In genomic region chr6:39309942-39310531, GRCh38 we compare ENCODE assay signal across 8 cellular contexts. TPM values are rescaled to one million over a fixed set of nuclear protein-coding genes. Genes with fewer than 3 reads are reported as not detected.
DNase-seq lines count a peak whose midpoint lies in the region; ATAC-seq and TF ChIP-seq lines count a peak whose summit lies in the region.

No MANE protein-coding gene starts in this region.

- ATAC-seq in aorta (ENCODE audit: low FRiP score) (peak; percentile 78), GM18909 (IDR thresholded peaks at IDR 0.05; ENCODE audit: poor library complexity, unreplicated experiment) (no peak)

- H3F3A ChIP-seq in DOHH2 (ENCODE audit: control insufficient read depth, insufficient read depth) = no peaks in the 10 kb centered on the region

- H3K79me2 ChIP-seq in DOHH2 (ENCODE audit: control insufficient read depth, low read length) (no peaks in the 10 kb centered on the region), parathyroid adenoma (no peaks in the 10 kb centered on the region)

- H3K27ac ChIP-seq in DOHH2 (ENCODE audit: low read depth, low read length) = no peak overlapping the region
- no peak overlapping the region for H3K27ac ChIP-seq in parathyroid adenoma
- no peak overlapping the region for H3K27ac ChIP-seq in aorta (ENCODE audit: low read depth in 1 of 2, low read length in 2 of 2)

- no peaks in the 10 kb centered on the region for H3K36me3 ChIP-seq in DOHH2 (ENCODE audit: control insufficient read depth, low read length)
- no peaks in the 10 kb centered on the region for H3K36me3 ChIP-seq in parathyroid adenoma (ENCODE audit: control insufficient read depth, insufficient read depth, low read length)
- H3K36me3 ChIP-seq in aorta (ENCODE audit: control insufficient read depth in 1 of 2, insufficient read depth in 2 of 2, low read length in 1 of 2) = no peaks in the 10 kb centered on the region

- WGBS in aorta, 2 donors = 52 to 58% methylated on average over 7 of the region's 7 CpGs

- H3K9me2 ChIP-seq in DOHH2 (replicated peaks; ENCODE audit: control insufficient read depth, low read length) = no peaks in the 10 kb centered on the region

- peak; percentile 87 for TF ChIP-seq CTCF in DOHH2 (IDR thresholded peaks at IDR 0.05; ENCODE audit: low read depth, low read length, poor library complexity, severe bottlenecking)
- TF ChIP-seq CTCF in parathyroid adenoma (IDR thresholded peaks at IDR 0.05) = peak; percentile 87

- DNase-seq in HuH-7.5 (ENCODE audit: low spot score) (peak; percentile 91), RPMI7951 (ENCODE audit: low read depth) (peak; percentile 58), glomerular endothelial cell (ENCODE audit: extremely low read depth, low read depth, low spot score) (peak; percentile 16), aorta (peak; percentile 78 to 89)
- peak; percentile 58 for DNase-seq in activated naive CD4-positive, alpha-beta T cell treated with Interleukin-2 at 50 U/mL for 16 hours

- H3K9me3 ChIP-seq in DOHH2 (ENCODE audit: control insufficient read depth, insufficient read depth, low read length) = no peaks in the 10 kb centered on the region
- no peaks in the 10 kb centered on the region for H3K9me3 ChIP-seq in parathyroid adenoma (ENCODE audit: control insufficient read depth, low read length)
- H3K9me3 ChIP-seq in aorta (ENCODE audit: control insufficient read depth, low read length) = no peaks in the 10 kb centered on the region

- H3K9ac ChIP-seq in parathyroid adenoma = no peak overlapping the region

- H3K4me2 ChIP-seq in DOHH2 (ENCODE audit: low read length) (no peak overlapping the region), parathyroid adenoma (ENCODE audit: low read length) (no peak overlapping the region)

- H3K4me1 ChIP-seq in DOHH2 (ENCODE audit: control insufficient read depth, low read length) (no peaks in the 10 kb centered on the region), parathyroid adenoma (no peaks in the 10 kb centered on the region), aorta (ENCODE audit: control insufficient read depth in 1 of 2, insufficient read depth in 2 of 2, low read length in 2 of 2) (no peaks in the 10 kb centered on the region)

- no peak overlapping the region for H3K4me3 ChIP-seq in DOHH2 (ENCODE audit: low read length)
- no peak overlapping the region for H3K4me3 ChIP-seq in parathyroid adenoma (ENCODE audit: low read depth, low read length)
- H3K4me3 ChIP-seq in aorta (ENCODE audit: low read length in 2 of 2) = no peak overlapping the region

- H2AFZ ChIP-seq in parathyroid adenoma = no peak overlapping the region

- no peaks in the 10 kb centered on the region for H4K20me1 ChIP-seq in DOHH2 (ENCODE audit: control insufficient read depth, insufficient read depth, low read depth, low read length)

- intact Hi-C loops in aorta (cut with DNase I) = loop anchor here (2.0 to 10.0 kb wide), 3 partner anchors 221 to 435 kb away; no protein-coding TSS in a partner anchor

- H3K27me3 ChIP-seq in DOHH2 (ENCODE audit: control insufficient read depth, low read length) (no peaks in the 10 kb centered on the region), parathyroid adenoma (ENCODE audit: control insufficient read depth, insufficient read depth, low read length) (peaks cover 14% of the 10 kb centered on the region), aorta (ENCODE audit: control insufficient read depth in 1 of 2, insufficient read depth in 2 of 2, low read length in 1 of 2) (no peaks in the 10 kb centered on the region)

RNA-seq across cellular contexts. Expression of gene KCNK17, which starts 4.2 kb away (rescaled TPM):
- not detected in 2 replicates for total RNA-seq in RPMI7951 (2014; rRNA removed; shearing (Covaris generic))
- total RNA-seq in glomerular endothelial cell (not detected in 2 replicates), aorta (10 to 100 TPM in 1 of 2 donors, 1 to 10 TPM in 1; 1.6 to 10.4 TPM)
- 10 to 100 TPM in 1 of 2 donors, 1 to 10 TPM in 1; 3.0 to 12.8 TPM for polyA plus RNA-seq in aorta

RNA-seq across cellular contexts. Expression of gene KCNK16, which starts 12.5 kb away (rescaled TPM):
- total RNA-seq in RPMI7951 (2014; rRNA removed; shearing (Covaris generic)) = not detected in 2 replicates
- total RNA-seq in glomerular endothelial cell (not detected in 2 replicates), aorta (not detected)
- not detected for polyA plus RNA-seq in aorta

Comparison
In these comparisons a context has a peak if more than half of its experiments do, and no peak if none do; other contexts are left out.
1. DNase-seq: peak in every context shown above with its lines; median percentile 91 in HuH-7.5; 84 in aorta; 58 in RPMI7951; 58 in activated naive CD4-positive, alpha-beta T cell treated with Interleukin-2 at 50 U/mL for 16 hours; 16 in glomerular endothelial cell.